8 cellular contexts compared by ENCODE assay signal in genomic region chr17:66906321-66907278, GRCh38. TPM values are rescaled to one million over a fixed set of nuclear protein-coding genes. Genes with fewer than 3 reads are reported as not detected.
DNase-seq lines count a peak whose midpoint lies in the region; ATAC-seq and TF ChIP-seq lines count a peak whose summit lies in the region.

No MANE protein-coding gene starts in this region.

- H3K4me3 Mint-ChIP-seq in activated CD4-positive, alpha-beta memory T cell treated with anti-CD3 and anti-CD28 coated beads for 36 hours: no peak overlapping the region

- peak; percentile 77 for TF ChIP-seq CTCF in lung (IDR thresholded peaks at IDR 0.05; ENCODE audit: control extremely low read depth, extremely low read depth)

- H3K9me3 ChIP-seq in lung (ENCODE audit: control insufficient read depth in 2 of 2, insufficient read depth in 1 of 2, low read length in 1 of 2): no peaks in the 10 kb centered on the region

- H3K4me1 ChIP-seq in lung (ENCODE audit: control insufficient read depth in 2 of 2, insufficient read depth in 2 of 2, low read length in 2 of 2): peaks cover 0 to 6% of the 10 kb centered on the region in 2 donors

- no peaks in the 10 kb centered on the region for H3K27me3 ChIP-seq in lung (ENCODE audit: control insufficient read depth, insufficient read depth)

- CTCF ChIA-PET in activated CD4-positive, alpha-beta memory T cell treated with anti-CD3 and anti-CD28 coated beads for 36 hours (lab: Charles Lee): interaction anchor here (0.9 to 1.4 kb wide), 3 partner anchors 143 to 707 kb away, joined by 3 to 7 read pairs (median 3); no protein-coding TSS in a partner anchor

- H3K4me3 ChIP-seq in lung: no peak overlapping the region

- ATAC-seq in lung (ENCODE audit: insufficient read depth, low FRiP score): no peak
- ATAC-seq in HG03139 (IDR thresholded peaks at IDR 0.05; ENCODE audit: unreplicated experiment): no peak

- no peak overlapping the region for H3K27ac ChIP-seq in lung (ENCODE audit: low read depth in 1 of 2, low read length in 1 of 2)

- DNase-seq in COLO668 (lab: John Stamatoyannopoulos, UW; ENCODE audit: unreplicated experiment) (peak; percentile 62), HK-2 (ENCODE audit: unreplicated experiment) (peak; percentile 71), NCI-H748 (lab: John Stamatoyannopoulos, UW; ENCODE audit: unreplicated experiment) (peak; percentile 89), lung (ENCODE audit: low spot score) (peak; percentile 84)
- peak; percentile 79 for DNase-seq in activated CD4-positive, alpha-beta memory T cell treated with anti-CD3 and anti-CD28 coated beads for 36 hours
- peak; percentile 11 for DNase-seq in effector CD4-positive, alpha-beta T cell
- DNase-seq in stimulated activated CD8-positive, alpha-beta memory T cell treated with anti-CD3 and anti-CD28 coated beads, Interleukin-12 subunit alpha, Interleukin-12 subunit beta, amount 100 ng/mL, for 4 hours (ENCODE audit: low read depth): peak; percentile 22

- POLR2A ChIA-PET in activated CD4-positive, alpha-beta memory T cell treated with anti-CD3 and anti-CD28 coated beads for 36 hours (lab: Charles Lee): no interaction called here

- H3K27me3 Mint-ChIP-seq in activated CD4-positive, alpha-beta memory T cell treated with anti-CD3 and anti-CD28 coated beads for 36 hours: peaks cover 2% of the 10 kb centered on the region

- intact Hi-C loops in activated CD4-positive, alpha-beta memory T cell treated with anti-CD3 and anti-CD28 coated beads for 36 hours (cut with micrococcal nuclease): loop anchor here (1.0 to 2.0 kb wide), 2 partner anchors 192 to 706 kb away; no protein-coding TSS in a partner anchor

- H3K36me3 ChIP-seq in lung (ENCODE audit: control insufficient read depth in 2 of 2, insufficient read depth in 2 of 2, low read length in 2 of 2): no peaks in the 10 kb centered on the region

- 48 to 51% methylated on average over 20 of the region's 20 CpGs for WGBS in lung, 2 donors

- H3K4me1 Mint-ChIP-seq in activated CD4-positive, alpha-beta memory T cell treated with anti-CD3 and anti-CD28 coated beads for 36 hours (ENCODE audit: low read depth): peaks cover 4% of the 10 kb centered on the region

- H3K36me3 Mint-ChIP-seq in activated CD4-positive, alpha-beta memory T cell treated with anti-CD3 and anti-CD28 coated beads for 36 hours: no peaks in the 10 kb centered on the region

- H3K27ac Mint-ChIP-seq in activated CD4-positive, alpha-beta memory T cell treated with anti-CD3 and anti-CD28 coated beads for 36 hours: no peak overlapping the region

- no peaks in the 10 kb centered on the region for H3K9me3 Mint-ChIP-seq in activated CD4-positive, alpha-beta memory T cell treated with anti-CD3 and anti-CD28 coated beads for 36 hours

RNA-seq across cellular contexts. Expression of gene CACNG4, which starts 57.9 kb away (rescaled TPM):
- not detected for total RNA-seq in activated CD4-positive, alpha-beta memory T cell treated with anti-CD3 and anti-CD28 coated beads for 36 hours
- total RNA-seq in lung: 1 to 10 TPM; 2.3 to 5.4 TPM
- polyA plus RNA-seq in lung: 1 to 10 TPM; 2.8 to 9.4 TPM

Comparison
In these comparisons a context has a peak if more than half of its experiments do, and no peak if none do; other contexts are left out.
1. DNase-seq: peak in every context shown above with its lines; median percentile 89 in NCI-H748; 84 in lung; 79 in activated CD4-positive, alpha-beta memory T cell treated with anti-CD3 and anti-CD28 coated beads for 36 hours; 71 in HK-2; 62 in COLO668; 22 in stimulated activated CD8-positive, alpha-beta memory T cell treated with anti-CD3 and anti-CD28 coated beads, Interleukin-12 subunit alpha, Interleukin-12 subunit beta, amount 100 ng/mL, for 4 hours; 11 in effector CD4-positive, alpha-beta T cell.